ENCODE assay signal across 21 cellular contexts in genomic region chr10:101630420-101630920, GRCh38. TPM values are rescaled to one million over a fixed set of nuclear protein-coding genes. Genes with fewer than 3 reads are reported as not detected.
A peak's percentile ranks its signal among the peaks of the same experiment; 100 is the strongest.
DNase-seq lines count a peak whose midpoint lies in the region; ATAC-seq and TF ChIP-seq lines count a peak whose summit lies in the region.
"Had no signal": no experiment of that assay in that cellular context is flagged by ENCODE, and none has a peak within 500 bp of the region (broad histone marks: within the 10 kb centered on the region; RNA-seq: fewer than 3 reads in every experiment).

No MANE protein-coding gene starts in this region.

- H3K9me3 ChIP-seq in T-helper 17 cell (ENCODE audit: control insufficient read depth, low read length, poor library complexity, severe bottlenecking): no peaks in the 10 kb centered on the region
- H3K9me3 ChIP-seq in trophoblast cell (ENCODE audit: insufficient read depth, low read depth, low read length): peaks cover 2% of the 10 kb centered on the region
- H3K9me3 ChIP-seq in tibial artery: no peaks in the 10 kb centered on the region
- H3K9me3 ChIP-seq: BLaER1 treated with 17β-estradiol and CSF1 and Interleukin-3, amounts not matched to agents 10 nM and 100 nM; Peyer's patch had no signal

- H2BK5ac ChIP-seq in trophoblast cell (ENCODE audit: low read depth, low read length, poor library complexity): no peak overlapping the region

- H2BK120ac ChIP-seq in trophoblast cell (ENCODE audit: insufficient read depth, low read length, poor library complexity): no peak overlapping the region

- H3K4me3 ChIP-seq in trophoblast cell (ENCODE audit: low read depth, low read length) (no peak overlapping the region), tibial artery (no peak overlapping the region)
- H3K4me3 ChIP-seq: BLaER1 treated with 17β-estradiol and CSF1 and Interleukin-3, amounts not matched to agents 10 nM and 100 nM; Peyer's patch had no signal

- H3K27ac ChIP-seq in trophoblast cell (ENCODE audit: low read depth, low read length): no peak overlapping the region
- H3K27ac ChIP-seq in tibial artery: no peak overlapping the region
- H3K27ac ChIP-seq: BLaER1 treated with 17β-estradiol and CSF1 and Interleukin-3, amounts not matched to agents 10 nM and 100 nM; Peyer's patch had no signal

- WGBS in trophoblast cell (ENCODE audit: extremely low coverage, insufficient coverage, insufficient read length): no CpG with 5 or more reads among the region's 5 CpGs

- peaks cover 0 to 2% of the 10 kb centered on the region in 2 experiments for H3K36me3 ChIP-seq in trophoblast cell (ENCODE audit: control insufficient read depth in 1 of 2, insufficient read depth in 2 of 2, low read length in 2 of 2)
- peaks cover 0 to 41% (median 0%) of the 10 kb centered on the region in 3 donors for H3K36me3 ChIP-seq in tibial artery

- TF ChIP-seq CTCF in tibial artery (IDR thresholded peaks at IDR 0.05): no peak

- no peak overlapping the region for H3K4me2 ChIP-seq in trophoblast cell (ENCODE audit: low read length)
- H3K4me2 ChIP-seq: BLaER1 treated with 17β-estradiol and CSF1 and Interleukin-3, amounts not matched to agents 10 nM and 100 nM had no signal

- no peak overlapping the region for H3K18ac ChIP-seq in trophoblast cell (ENCODE audit: low read length)

- H3K4me1 ChIP-seq in trophoblast cell (ENCODE audit: control insufficient read depth in 1 of 2, insufficient read depth in 2 of 2, low read length in 2 of 2) (peaks cover 0 to 10% of the 10 kb centered on the region in 2 experiments), tibial artery (peaks cover 0 to 10% (median 0%) of the 10 kb centered on the region in 4 donors)
- H3K4me1 ChIP-seq: Peyer's patch had no signal

- no peak overlapping the region for H2AK5ac ChIP-seq in trophoblast cell (ENCODE audit: low read length)

- H2AFZ ChIP-seq in trophoblast cell (ENCODE audit: insufficient read depth, low read length, poor library complexity): no peak overlapping the region

- no peaks in the 10 kb centered on the region for H3K9me3 Mint-ChIP-seq in activated naive CD8-positive, alpha-beta T cell (ENCODE audit: low read depth)
- no peaks in the 10 kb centered on the region for H3K9me3 Mint-ChIP-seq in activated naive CD8-positive, alpha-beta T cell treated with anti-CD3 and anti-CD28 coated beads, Interleukin-2, amount 50 U/mL, for 24 hours
- H3K9me3 Mint-ChIP-seq: CD4-positive, alpha-beta memory T cell had no signal

- no peak overlapping the region for H3K4ac ChIP-seq in trophoblast cell (ENCODE audit: low read depth, low read length)

- H3K4me3 Mint-ChIP-seq in activated naive CD8-positive, alpha-beta T cell: no peak overlapping the region
- H3K4me3 Mint-ChIP-seq in activated naive CD8-positive, alpha-beta T cell treated with anti-CD3 and anti-CD28 coated beads, Interleukin-2, amount 50 U/mL, for 24 hours: no peak overlapping the region
- no peak overlapping the region for H3K4me3 Mint-ChIP-seq in T-helper 17 cell
- H3K4me3 Mint-ChIP-seq: CD4-positive, alpha-beta memory T cell had no signal

- peaks cover 16% of the 10 kb centered on the region for H3K4me1 Mint-ChIP-seq in activated naive CD8-positive, alpha-beta T cell (ENCODE audit: low read depth)
- H3K4me1 Mint-ChIP-seq in activated naive CD8-positive, alpha-beta T cell treated with anti-CD3 and anti-CD28 coated beads, Interleukin-2, amount 50 U/mL, for 24 hours: peaks cover 1% of the 10 kb centered on the region
- peaks cover 16% of the 10 kb centered on the region for H3K4me1 Mint-ChIP-seq in T-helper 17 cell

- DNase-seq in activated naive CD8-positive, alpha-beta T cell treated with anti-CD3 and anti-CD28 coated beads, Interleukin-2, amount 50 U/mL, for 24 hours: no peak
- DNase-seq in T-helper 17 cell (no peak), islet precursor cell (peak; percentile 22), trophoblast cell (no peak), EL (no peak), tibial artery (no peak)
- DNase-seq: 8988T; CD4-positive, alpha-beta memory T cell; GDM1; Karpas-422; MV-4-11; NCI-H1694; NCI-H2081; NCI-H2171; NCI-H345; NCI-H524; NCI-H774 had no signal

- ATAC-seq in activated naive CD8-positive, alpha-beta T cell treated with anti-CD3 and anti-CD28 coated beads, Interleukin-2, amount 50 U/mL, for 24 hours: no peak
- ATAC-seq in T-helper 17 cell (no peak), HG03108 (IDR thresholded peaks at IDR 0.05; ENCODE audit: unreplicated experiment) (no peak)

- peaks cover 3% of the 10 kb centered on the region for H3K36me3 Mint-ChIP-seq in activated naive CD8-positive, alpha-beta T cell
- H3K36me3 Mint-ChIP-seq in activated naive CD8-positive, alpha-beta T cell treated with anti-CD3 and anti-CD28 coated beads, Interleukin-2, amount 50 U/mL, for 24 hours (ENCODE audit: low read depth): peaks cover 7% of the 10 kb centered on the region
- peaks cover 2% of the 10 kb centered on the region for H3K36me3 Mint-ChIP-seq in T-helper 17 cell (ENCODE audit: low read depth)

- no peaks in the 10 kb centered on the region for H3K27me3 Mint-ChIP-seq in activated naive CD8-positive, alpha-beta T cell
- no peaks in the 10 kb centered on the region for H3K27me3 Mint-ChIP-seq in activated naive CD8-positive, alpha-beta T cell treated with anti-CD3 and anti-CD28 coated beads, Interleukin-2, amount 50 U/mL, for 24 hours
- H3K27me3 Mint-ChIP-seq in T-helper 17 cell: no peaks in the 10 kb centered on the region
- H3K27me3 Mint-ChIP-seq: CD4-positive, alpha-beta memory T cell had no signal

- no peak overlapping the region for H3K14ac ChIP-seq in trophoblast cell (ENCODE audit: low read length)

- no peak overlapping the region for H4K91ac ChIP-seq in trophoblast cell (ENCODE audit: low read depth, low read length)

- no peak overlapping the region for H4K12ac ChIP-seq in trophoblast cell (ENCODE audit: low read depth, low read length)

- H3K27ac Mint-ChIP-seq in activated naive CD8-positive, alpha-beta T cell: peak overlapping the region; percentile 34
- no peak overlapping the region for H3K27ac Mint-ChIP-seq in activated naive CD8-positive, alpha-beta T cell treated with anti-CD3 and anti-CD28 coated beads, Interleukin-2, amount 50 U/mL, for 24 hours
- H3K27ac Mint-ChIP-seq in T-helper 17 cell: peak overlapping the region; percentile 1

- H4K8ac ChIP-seq in trophoblast cell (ENCODE audit: low read depth, low read length): no peak overlapping the region

- no peak overlapping the region for H3K9ac ChIP-seq in trophoblast cell (ENCODE audit: low read length)
- H3K9ac ChIP-seq: BLaER1 treated with 17β-estradiol and CSF1 and Interleukin-3, amounts not matched to agents 10 nM and 100 nM had no signal

- H3K79me2 ChIP-seq in trophoblast cell (ENCODE audit: control insufficient read depth, insufficient read depth, low read length, poor library complexity): no peaks in the 10 kb centered on the region

- H3K27me3 ChIP-seq in trophoblast cell (ENCODE audit: insufficient read depth, low read length) (no peaks in the 10 kb centered on the region), tibial artery (no peaks in the 10 kb centered on the region)
- H3K27me3 ChIP-seq: BLaER1 treated with 17β-estradiol and CSF1 and Interleukin-3, amounts not matched to agents 10 nM and 100 nM; Peyer's patch had no signal

- no peaks in the 10 kb centered on the region for H3K79me1 ChIP-seq in trophoblast cell (ENCODE audit: low read length)

- peak overlapping the region; percentile 61 for H3K23ac ChIP-seq in trophoblast cell (ENCODE audit: low read length)

- intact Hi-C loops in tibial artery (cut with DNase I; ENCODE audit: low total_unique reads): no loop called here

- no peak overlapping the region for H2BK12ac ChIP-seq in trophoblast cell (ENCODE audit: low read length)

RNA-seq across cellular contexts. Expression of gene DPCD, which starts 42.3 kb away (rescaled TPM):
- 1 to 10 TPM in 1 of 2 donors, not detected in 1; 1.9 TPM for total RNA-seq in T-helper 17 cell
- polyA plus RNA-seq in trophoblast cell (2013): 17.6 and 18.5 TPM in 2 replicates

RNA-seq across cellular contexts. Expression of gene POLL, which starts 42.4 kb away (rescaled TPM):
- 10 to 100 TPM; 25.3 to 30.9 TPM for total RNA-seq in T-helper 17 cell
- polyA plus RNA-seq in trophoblast cell (2013): 11.9 and 13.7 TPM in 2 replicates
